8 cellular contexts compared by ENCODE assay signal in the genomic region with DNA sequence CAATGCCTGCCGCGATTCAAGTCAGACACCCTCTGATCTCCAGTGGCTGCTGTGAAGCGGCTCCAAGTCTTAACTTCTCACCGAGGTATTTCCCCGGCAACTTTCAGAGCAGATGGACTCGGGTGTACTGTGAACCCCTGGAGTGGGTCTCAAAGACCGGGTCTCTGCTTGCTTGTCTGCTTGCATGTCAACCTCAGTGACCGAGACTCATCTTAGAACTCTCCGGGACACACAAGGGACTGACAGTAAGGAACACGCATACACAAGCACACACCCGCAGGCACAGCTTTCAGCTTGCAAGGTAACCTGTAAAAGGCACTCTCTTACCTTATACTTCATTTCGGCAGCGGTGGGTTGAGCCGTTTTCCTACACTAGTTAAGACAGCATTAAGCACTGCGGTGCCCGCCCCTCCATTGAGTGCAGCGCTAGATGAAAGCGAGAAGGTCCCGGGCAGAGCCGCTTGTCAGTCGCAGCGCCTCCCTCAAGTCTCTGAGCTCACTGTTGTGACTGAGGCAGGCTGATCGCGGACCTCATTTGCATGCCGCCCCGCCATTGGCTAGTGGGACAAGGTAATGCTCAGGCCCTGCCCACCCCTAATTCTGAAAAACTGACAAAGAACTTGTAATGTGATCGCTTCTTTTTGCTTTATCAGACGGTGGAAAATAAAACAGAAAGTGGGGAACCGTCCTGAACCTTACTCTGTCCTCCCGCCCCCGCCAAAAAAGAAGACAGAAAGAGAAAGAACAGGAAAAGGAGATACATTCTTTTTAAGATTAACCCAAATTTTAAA. TPM values are rescaled to one million over a fixed set of nuclear protein-coding genes. Genes with fewer than 3 reads are reported as not detected.
DNase-seq lines count a peak whose midpoint lies in the region; ATAC-seq, FAIRE-seq and TF ChIP-seq lines count a peak whose summit lies in the region.

A gene with protein sequence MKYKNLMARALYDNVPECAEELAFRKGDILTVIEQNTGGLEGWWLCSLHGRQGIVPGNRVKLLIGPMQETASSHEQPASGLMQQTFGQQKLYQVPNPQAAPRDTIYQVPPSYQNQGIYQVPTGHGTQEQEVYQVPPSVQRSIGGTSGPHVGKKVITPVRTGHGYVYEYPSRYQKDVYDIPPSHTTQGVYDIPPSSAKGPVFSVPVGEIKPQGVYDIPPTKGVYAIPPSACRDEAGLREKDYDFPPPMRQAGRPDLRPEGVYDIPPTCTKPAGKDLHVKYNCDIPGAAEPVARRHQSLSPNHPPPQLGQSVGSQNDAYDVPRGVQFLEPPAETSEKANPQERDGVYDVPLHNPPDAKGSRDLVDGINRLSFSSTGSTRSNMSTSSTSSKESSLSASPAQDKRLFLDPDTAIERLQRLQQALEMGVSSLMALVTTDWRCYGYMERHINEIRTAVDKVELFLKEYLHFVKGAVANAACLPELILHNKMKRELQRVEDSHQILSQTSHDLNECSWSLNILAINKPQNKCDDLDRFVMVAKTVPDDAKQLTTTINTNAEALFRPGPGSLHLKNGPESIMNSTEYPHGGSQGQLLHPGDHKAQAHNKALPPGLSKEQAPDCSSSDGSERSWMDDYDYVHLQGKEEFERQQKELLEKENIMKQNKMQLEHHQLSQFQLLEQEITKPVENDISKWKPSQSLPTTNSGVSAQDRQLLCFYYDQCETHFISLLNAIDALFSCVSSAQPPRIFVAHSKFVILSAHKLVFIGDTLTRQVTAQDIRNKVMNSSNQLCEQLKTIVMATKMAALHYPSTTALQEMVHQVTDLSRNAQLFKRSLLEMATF (minus strand): TSS at position 492 of the 791 bp plus-strand sequence. CDS start 153 bp downstream, at position 339.

- H3K27ac ChIP-seq in astrocyte (ENCODE audit: low read depth, low read length), result peak within 1 kb of the TSS; percentile 95
- H3K27ac ChIP-seq in rectal smooth muscle tissue (ENCODE audit: low read depth, low read length), result peak within 1 kb of the TSS; percentile 87
- peak within 1 kb of the TSS; percentile 97 to 100 for H3K27ac ChIP-seq in aorta (ENCODE audit: low read depth in 1 of 2, low read length in 2 of 2)

- WGBS in aorta, 2 donors, result 0% methylated on average over 31 of the region's 31 CpGs

- H3K4me3 ChIP-seq in astrocyte (ENCODE audit: insufficient read depth, low read depth, low read length) (peak within 1 kb of the TSS; percentile 98), rectal smooth muscle tissue (ENCODE audit: low read length) (peak within 1 kb of the TSS; percentile 89), aorta (ENCODE audit: low read length in 2 of 2) (peak within 1 kb of the TSS; percentile 96 to 99)

- peak within 1 kb of the TSS; percentile 93 for H3K4me2 ChIP-seq in astrocyte (ENCODE audit: low read length)

- peak within 1 kb of the TSS; percentile 48 for H2AFZ ChIP-seq in astrocyte (ENCODE audit: low read depth, low read length)

- H3K9me3 ChIP-seq in astrocyte (ENCODE audit: insufficient read depth, low read depth, low read length) (no peaks in the 10 kb centered on the region), aorta (ENCODE audit: control insufficient read depth, low read length) (no peaks in the 10 kb centered on the region)

- peak within 1 kb of the TSS; percentile 99 for H3K9ac ChIP-seq in astrocyte (ENCODE audit: low read length)
- peak within 1 kb of the TSS; percentile 84 for H3K9ac ChIP-seq in rectal smooth muscle tissue (ENCODE audit: low read length)

- H3K4me1 ChIP-seq in astrocyte (ENCODE audit: insufficient read depth, low read length) (peaks cover 26% of the 10 kb centered on the region), rectal smooth muscle tissue (ENCODE audit: control insufficient read depth, insufficient read depth, low read length) (peaks cover 13% of the 10 kb centered on the region), aorta (ENCODE audit: control insufficient read depth in 1 of 2, insufficient read depth in 2 of 2, low read length in 2 of 2) (peaks cover 2% of the 10 kb centered on the region in 2 donors)

- TF ChIP-seq POLR2A in GM18505 (IDR thresholded peaks at IDR 0.05; ENCODE audit: borderline replicate concordance, extremely low read depth, insufficient read depth, insufficient read length), result peak; percentile 88

- H3K27ac Mint-ChIP-seq in astrocyte (ENCODE audit: unreplicated experiment), result peak within 1 kb of the TSS; percentile 99

- DNase-seq in NCI-H2029 (lab: John Stamatoyannopoulos, UW) (peak; percentile 97), T-helper 22 cell (ENCODE audit: low read depth) (peak; percentile 95), astrocyte (ENCODE audit: low read depth) (peak; percentile 97), hepatic stellate cell (ENCODE audit: low spot score) (peak; percentile 92), aorta (peak; percentile 98)

- intact Hi-C loops in aorta (cut with DNase I), result loop anchor here (5.0 to 10.0 kb wide), 4 partner anchors 35 to 180 kb away; no protein-coding TSS in a partner anchor

- H3K36me3 Mint-ChIP-seq in astrocyte (ENCODE audit: low read depth, unreplicated experiment), result peaks cover 2% of the 10 kb centered on the region

- FAIRE-seq in astrocyte (lab: Jason Lieb, UNC), result peak; percentile 26

- ATAC-seq in GM18505 (IDR thresholded peaks at IDR 0.05; ENCODE audit: unreplicated experiment) (peak; percentile 99), HG02973 (IDR thresholded peaks at IDR 0.05; ENCODE audit: unreplicated experiment) (peak; percentile 99), aorta (ENCODE audit: low FRiP score) (peak; percentile 97)

- peaks cover 32% of the 10 kb centered on the region for H4K20me1 ChIP-seq in astrocyte (ENCODE audit: insufficient read depth, low read length)

- H3K9me3 Mint-ChIP-seq in astrocyte (ENCODE audit: unreplicated experiment), result no peaks in the 10 kb centered on the region

- no peak for TF ChIP-seq CTCF in astrocyte (IDR thresholded peaks at IDR 0.05; ENCODE audit: insufficient read depth, low read depth, low read length)

- peaks cover 43% of the 10 kb centered on the region for H3K4me1 Mint-ChIP-seq in astrocyte (ENCODE audit: low read depth, unreplicated experiment)

- H3K36me3 ChIP-seq in astrocyte (ENCODE audit: insufficient read depth, low read length) (no peaks in the 10 kb centered on the region), rectal smooth muscle tissue (ENCODE audit: control insufficient read depth, insufficient read depth, low read length) (no peaks in the 10 kb centered on the region), aorta (ENCODE audit: control insufficient read depth in 1 of 2, insufficient read depth in 2 of 2, low read length in 1 of 2) (no peaks in the 10 kb centered on the region)

- peaks cover 50% of the 10 kb centered on the region for H3K79me2 ChIP-seq in astrocyte (ENCODE audit: insufficient read depth, low read length)

- no peaks in the 10 kb centered on the region for H3K27me3 ChIP-seq in astrocyte (ENCODE audit: insufficient read depth, low read length)
- H3K27me3 ChIP-seq in rectal smooth muscle tissue (ENCODE audit: control insufficient read depth, insufficient read depth, low read length), result no peaks in the 10 kb centered on the region
- no peaks in the 10 kb centered on the region for H3K27me3 ChIP-seq in aorta (ENCODE audit: control insufficient read depth in 1 of 2, insufficient read depth in 2 of 2, low read length in 1 of 2)

- H3K4me3 Mint-ChIP-seq in astrocyte (ENCODE audit: unreplicated experiment), result peak within 1 kb of the TSS; percentile 96

- no peaks in the 10 kb centered on the region for H3K27me3 Mint-ChIP-seq in astrocyte (ENCODE audit: low read depth, unreplicated experiment)

RNA-seq across cellular contexts. Expression of the gene that starts here (rescaled TPM):
- 37.3 and 39.6 TPM in 2 replicates for total RNA-seq in astrocyte
- total RNA-seq in aorta, result 100 to 1,000 TPM in 1 of 2 donors, 10 to 100 TPM in 1; 49.8 to 252 TPM
- 10 to 100 TPM; 11.3 to 26.9 TPM for polyA plus RNA-seq in aorta

Comparison
In these comparisons a context has a peak if more than half of its experiments do, and no peak if none do; other contexts are left out.
1. Peak in every context shown above with its lines: DNase-seq, ATAC-seq, H3K4me3 ChIP-seq and H3K27ac ChIP-seq.